Comparison of ENCODE assay signal across 34 cellular contexts in genomic region chr2:2851316-2851715, GRCh38.
"Had no signal": no experiment of that assay in that cellular context is flagged by ENCODE, and none has a peak within 500 bp of the region (broad histone marks: within the 10 kb centered on the region; RNA-seq: fewer than 3 reads in every experiment).

No MANE protein-coding gene starts in this region.

- H3K36me3 Mint-ChIP-seq: activated naive CD4-positive, alpha-beta T cell treated with anti-CD3 and anti-CD28 coated beads, Interleukin-2, amount 50 U/mL, for 24 hours; activated naive CD8-positive, alpha-beta T cell treated with anti-CD3 and anti-CD28 coated beads for 36 hours; WTC11 had no signal

- ATAC-seq: activated CD8-positive, alpha-beta T cell treated with anti-CD3 and anti-CD28 coated beads for 36 hours; activated naive CD8-positive, alpha-beta T cell treated with anti-CD3 and anti-CD28 coated beads, Interleukin-2, amount 50 U/mL, for 24 hours; activated T-cell treated with anti-CD3 and anti-CD28 coated beads, Interleukin-2, amount 50 U/mL, for 4 hours; activated T-helper 17 cell treated with anti-CD3 and anti-CD28 coated beads, Interleukin-2, amount 50 U/mL, for 72 hours; body of pancreas; effector memory CD8-positive, alpha-beta T cell; gastroesophageal sphincter; WTC11 had no signal

- H3K4me3 ChIP-seq: adrenal gland, body of pancreas, esophagus squamous epithelium, gastroesophageal sphincter had no signal

- H3K27ac Mint-ChIP-seq: activated CD8-positive, alpha-beta T cell treated with anti-CD3 and anti-CD28 coated beads for 36 hours; activated naive CD4-positive, alpha-beta T cell treated with anti-CD3 and anti-CD28 coated beads, Interleukin-2, amount 50 U/mL, for 24 hours; activated naive CD8-positive, alpha-beta T cell treated with anti-CD3 and anti-CD28 coated beads for 36 hours; activated naive CD8-positive, alpha-beta T cell treated with anti-CD3 and anti-CD28 coated beads, Interleukin-2, amount 50 U/mL, for 24 hours; activated T-helper 17 cell treated with anti-CD3 and anti-CD28 coated beads, Interleukin-2, amount 50 U/mL, for 72 hours; effector memory CD8-positive, alpha-beta T cell had no signal

- H3K9me3 Mint-ChIP-seq: activated CD8-positive, alpha-beta T cell treated with anti-CD3 and anti-CD28 coated beads for 36 hours; activated naive CD4-positive, alpha-beta T cell treated with anti-CD3 and anti-CD28 coated beads, Interleukin-2, amount 50 U/mL, for 24 hours; activated naive CD8-positive, alpha-beta T cell treated with anti-CD3 and anti-CD28 coated beads for 36 hours; activated naive CD8-positive, alpha-beta T cell treated with anti-CD3 and anti-CD28 coated beads, Interleukin-2, amount 50 U/mL, for 24 hours; activated T-cell treated with anti-CD3 and anti-CD28 coated beads, Interleukin-2, amount 50 U/mL, for 4 hours; activated T-helper 17 cell treated with anti-CD3 and anti-CD28 coated beads, Interleukin-2, amount 50 U/mL, for 72 hours; effector memory CD8-positive, alpha-beta T cell; WTC11 had no signal

- DNase-seq: activated CD4-positive, alpha-beta T cell treated with anti-CD3 and anti-CD28 coated beads for 1 hour; activated CD4-positive, alpha-beta T cell treated with anti-CD3 and anti-CD28 coated beads for 4 hours; activated CD4-positive, alpha-beta T cell treated with anti-CD3 and anti-CD28 coated beads, Interleukin-2, amount 50 U/mL, for 1 hour; activated CD4-positive, alpha-beta T cell treated with anti-CD3 and anti-CD28 coated beads, Interleukin-2, amount 50 U/mL, for 48 hours; activated CD8-positive, alpha-beta memory T cell treated with anti-CD3 and anti-CD28 coated beads for 24 hours; activated CD8-positive, alpha-beta T cell treated with anti-CD3 and anti-CD28 coated beads for 36 hours; activated effector memory CD4-positive, alpha-beta T cell treated with Interleukin-2 at 50 U/mL for 16 hours; activated gamma-delta T cell treated with Interleukin-2 at 50 U/mL for 16 hours; activated naive CD4-positive, alpha-beta T cell treated with Interleukin-2 at 50 U/mL for 16 hours; activated naive CD8-positive, alpha-beta T cell treated with anti-CD3 and anti-CD28 coated beads for 36 hours; activated naive CD8-positive, alpha-beta T cell treated with anti-CD3 and anti-CD28 coated beads, Interleukin-2, amount 50 U/mL, for 24 hours; activated T-cell treated with anti-CD3 and anti-CD28 coated beads, Interleukin-2, amount 50 U/mL, for 4 hours; adrenal gland; amygdala; body of pancreas; caudate nucleus; cortex of kidney; dermis blood vessel endothelial cell; effector CD4-positive, alpha-beta T cell; effector memory CD8-positive, alpha-beta T cell; esophagus squamous epithelium; foreskin melanocyte; head of caudate nucleus; T-helper 2 cell had no signal

- FAIRE-seq: colon, endometrium, endothelial cell of umbilical vein, TTC549 had no signal

- H3K27me3 Mint-ChIP-seq: activated CD8-positive, alpha-beta T cell treated with anti-CD3 and anti-CD28 coated beads for 36 hours; activated naive CD4-positive, alpha-beta T cell treated with anti-CD3 and anti-CD28 coated beads, Interleukin-2, amount 50 U/mL, for 24 hours; activated naive CD8-positive, alpha-beta T cell treated with anti-CD3 and anti-CD28 coated beads for 36 hours; activated naive CD8-positive, alpha-beta T cell treated with anti-CD3 and anti-CD28 coated beads, Interleukin-2, amount 50 U/mL, for 24 hours; activated T-helper 17 cell treated with anti-CD3 and anti-CD28 coated beads, Interleukin-2, amount 50 U/mL, for 72 hours; effector memory CD8-positive, alpha-beta T cell had no signal

- H3K9me3 ChIP-seq: adrenal gland, body of pancreas, esophagus squamous epithelium, gastroesophageal sphincter had no signal

- H3K4me3 Mint-ChIP-seq: activated CD8-positive, alpha-beta T cell treated with anti-CD3 and anti-CD28 coated beads for 36 hours; activated naive CD4-positive, alpha-beta T cell treated with anti-CD3 and anti-CD28 coated beads, Interleukin-2, amount 50 U/mL, for 24 hours; activated naive CD8-positive, alpha-beta T cell treated with anti-CD3 and anti-CD28 coated beads for 36 hours; activated naive CD8-positive, alpha-beta T cell treated with anti-CD3 and anti-CD28 coated beads, Interleukin-2, amount 50 U/mL, for 24 hours; activated T-cell treated with anti-CD3 and anti-CD28 coated beads, Interleukin-2, amount 50 U/mL, for 4 hours; activated T-helper 17 cell treated with anti-CD3 and anti-CD28 coated beads, Interleukin-2, amount 50 U/mL, for 72 hours; effector memory CD8-positive, alpha-beta T cell; WTC11 had no signal

- H3K4me1 Mint-ChIP-seq: activated naive CD4-positive, alpha-beta T cell treated with anti-CD3 and anti-CD28 coated beads, Interleukin-2, amount 50 U/mL, for 24 hours; activated naive CD8-positive, alpha-beta T cell treated with anti-CD3 and anti-CD28 coated beads for 36 hours; activated naive CD8-positive, alpha-beta T cell treated with anti-CD3 and anti-CD28 coated beads, Interleukin-2, amount 50 U/mL, for 24 hours; activated T-helper 17 cell treated with anti-CD3 and anti-CD28 coated beads, Interleukin-2, amount 50 U/mL, for 72 hours had no signal

- H3K36me3 ChIP-seq: adrenal gland, esophagus squamous epithelium, gastroesophageal sphincter had no signal

- H3K27me3 ChIP-seq: adrenal gland, body of pancreas, esophagus squamous epithelium, gastroesophageal sphincter had no signal

- H3K27ac ChIP-seq: adrenal gland, body of pancreas, epithelial cell of prostate, esophagus squamous epithelium, gastroesophageal sphincter, VCaP had no signal
